10 cellular contexts compared by ENCODE assay signal in the genomic region with DNA sequence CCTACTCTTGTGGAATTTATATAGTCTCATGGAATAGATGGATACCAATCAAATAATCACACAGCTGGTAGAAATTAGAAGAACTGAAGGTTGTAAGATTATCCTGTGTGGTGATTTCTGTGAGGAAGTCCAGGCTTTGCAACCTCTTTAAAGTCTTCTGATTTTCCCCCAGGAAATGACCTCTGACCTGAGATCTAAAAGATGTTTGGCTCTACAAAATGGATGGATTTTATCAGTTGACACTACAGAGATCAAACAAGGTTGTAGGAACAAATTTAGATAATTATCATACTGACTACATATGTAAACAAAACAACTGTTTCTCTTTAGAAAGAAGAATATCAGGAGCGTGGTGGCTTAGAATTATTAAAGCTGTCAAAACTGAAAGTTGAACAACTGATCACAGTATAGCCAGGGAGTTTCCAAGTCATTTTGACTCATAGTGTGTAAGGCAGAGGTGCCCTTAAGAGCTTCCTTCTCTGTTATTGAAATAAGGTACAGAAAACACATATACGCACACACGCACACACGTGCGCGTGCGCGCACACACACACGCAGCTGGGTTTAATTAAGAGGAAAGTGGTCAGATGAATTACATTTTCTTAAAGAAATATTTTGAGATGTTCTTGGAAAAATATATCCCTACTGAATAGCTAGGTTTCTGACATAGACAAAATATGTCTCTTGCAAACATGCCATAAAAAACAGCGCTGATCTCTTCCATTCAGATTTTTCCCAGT. TPM values are rescaled to one million over a fixed set of nuclear protein-coding genes. Genes with fewer than 3 reads are reported as not detected.
DNase-seq lines count a peak whose midpoint lies in the region; ATAC-seq and TF ChIP-seq lines count a peak whose summit lies in the region.
"Had no signal": no experiment of that assay in that cellular context is flagged by ENCODE, and none has a peak within 500 bp of the region (broad histone marks: within the 10 kb centered on the region; RNA-seq: fewer than 3 reads in every experiment).

No MANE protein-coding gene starts in this region.

- intact Hi-C loops in activated CD8-positive, alpha-beta T cell treated with anti-CD3 and anti-CD28 coated beads for 36 hours (cut with micrococcal nuclease), result no loop called here
- intact Hi-C loops in heart left ventricle (cut with DNase I) (no loop called here), heart right ventricle (cut with DNase I) (no loop called here)

- WGBS in heart left ventricle, 4 donors, result 90 to 95% (median 93%) methylated on average over 10 of the region's 10 CpGs
- WGBS in heart right ventricle, 2 donors, result 91 to 92% methylated on average over 10 of the region's 10 CpGs

- no peaks in the 10 kb centered on the region for H3K9me3 Mint-ChIP-seq in activated CD8-positive, alpha-beta T cell treated with anti-CD3 and anti-CD28 coated beads for 36 hours
- H3K9me3 Mint-ChIP-seq in activated CD8-positive, alpha-beta T cell treated with anti-CD3 and anti-CD28 coated beads, Interleukin-2, amount 10 ng/mL, durations not matched to agents 7 days and 5 days (ENCODE audit: insufficient read depth), result no peaks in the 10 kb centered on the region
- no peaks in the 10 kb centered on the region for H3K9me3 Mint-ChIP-seq in stimulated activated naive CD8-positive, alpha-beta T cell treated with anti-CD3 and anti-CD28 coated beads, Interleukin-15, Interleukin-2, amounts not matched to agents 100 ng/mL and 50 ng/mL, for 24 hours

- TF ChIP-seq CTCF in activated CD8-positive, alpha-beta T cell treated with anti-CD3 and anti-CD28 coated beads for 36 hours (IDR thresholded peaks at IDR 0.05), result no peak
- TF ChIP-seq CTCF in heart left ventricle (IDR thresholded peaks at IDR 0.05) (no peak), heart right ventricle (IDR thresholded peaks at IDR 0.05) (no peak)

- TF ChIP-seq POLR2A in heart left ventricle (IDR thresholded peaks at IDR 0.05), result no peak

- no peak overlapping the region for H2AFZ ChIP-seq in Karpas-422 (ENCODE audit: low read length)

- H3K4me2 ChIP-seq in Karpas-422 (ENCODE audit: low read depth, low read length, poor library complexity, severe bottlenecking), result no peak overlapping the region

- H3K9ac ChIP-seq in Karpas-422 (ENCODE audit: low read length), result no peak overlapping the region

- H3K27me3 Mint-ChIP-seq in activated CD8-positive, alpha-beta T cell treated with anti-CD3 and anti-CD28 coated beads for 36 hours, result no peaks in the 10 kb centered on the region
- peaks cover 3% of the 10 kb centered on the region for H3K27me3 Mint-ChIP-seq in activated CD8-positive, alpha-beta T cell treated with anti-CD3 and anti-CD28 coated beads, Interleukin-2, amount 10 ng/mL, durations not matched to agents 7 days and 5 days (ENCODE audit: low read depth)
- peaks cover 5% of the 10 kb centered on the region for H3K27me3 Mint-ChIP-seq in T-helper 17 cell
- peaks cover 18% of the 10 kb centered on the region for H3K27me3 Mint-ChIP-seq in stimulated activated naive CD8-positive, alpha-beta T cell treated with anti-CD3 and anti-CD28 coated beads, Interleukin-15, Interleukin-2, amounts not matched to agents 100 ng/mL and 50 ng/mL, for 24 hours

- peak; percentile 87 for ATAC-seq in activated CD8-positive, alpha-beta T cell treated with anti-CD3 and anti-CD28 coated beads for 36 hours
- ATAC-seq in activated CD8-positive, alpha-beta T cell treated with anti-CD3 and anti-CD28 coated beads, Interleukin-2, amount 10 ng/mL, durations not matched to agents 7 days and 5 days, result no peak
- ATAC-seq in HG02884 (IDR thresholded peaks at IDR 0.05; ENCODE audit: unreplicated experiment) (peak; percentile 91), T-helper 17 cell (peak; percentile 52), heart left ventricle (no peak), heart right ventricle (no peak)

- H3K4me1 ChIP-seq in heart left ventricle, result peaks cover 0 to 4% (median 0%) of the 10 kb centered on the region in 12 donors
- H3K4me1 ChIP-seq in Karpas-422 (ENCODE audit: low read length), result peaks cover 11% of the 10 kb centered on the region
- H3K4me1 ChIP-seq in heart right ventricle, result peaks cover 0 to 4% (median 0%) of the 10 kb centered on the region in 9 donors
- H3K4me1 ChIP-seq: SJSA1 had no signal

- H3K27me3 ChIP-seq in heart left ventricle, result no peaks in the 10 kb centered on the region
- no peaks in the 10 kb centered on the region for H3K27me3 ChIP-seq in Karpas-422 (ENCODE audit: low read length)
- no peaks in the 10 kb centered on the region for H3K27me3 ChIP-seq in heart right ventricle

- no peaks in the 10 kb centered on the region for H3K9me2 ChIP-seq in Karpas-422 (replicated peaks; ENCODE audit: insufficient read depth, low read length)

- H4K20me1 ChIP-seq in Karpas-422 (ENCODE audit: insufficient read depth, low read depth, low read length), result 0 out of 2 replicates have a peak, but pooled peaks cover 2% of the 10 kb centered on the region

- H3K4me3 ChIP-seq in heart left ventricle (no peak overlapping the region), Karpas-422 (ENCODE audit: low read length) (no peak overlapping the region), heart right ventricle (no peak overlapping the region)
- H3K4me3 ChIP-seq: SJSA1 had no signal

- peak overlapping the region; percentile 14 for H3K27ac Mint-ChIP-seq in activated CD8-positive, alpha-beta T cell treated with anti-CD3 and anti-CD28 coated beads for 36 hours
- H3K27ac Mint-ChIP-seq in activated CD8-positive, alpha-beta T cell treated with anti-CD3 and anti-CD28 coated beads, Interleukin-2, amount 10 ng/mL, durations not matched to agents 7 days and 5 days, result no peak overlapping the region
- peak overlapping the region; percentile 3 for H3K27ac Mint-ChIP-seq in T-helper 17 cell
- H3K27ac Mint-ChIP-seq in stimulated activated naive CD8-positive, alpha-beta T cell treated with anti-CD3 and anti-CD28 coated beads, Interleukin-15, Interleukin-2, amounts not matched to agents 100 ng/mL and 50 ng/mL, for 24 hours, result peak overlapping the region; percentile 69

- DNase-seq in activated CD8-positive, alpha-beta T cell treated with anti-CD3 and anti-CD28 coated beads for 36 hours, result peak; percentile 32
- DNase-seq in activated CD8-positive, alpha-beta T cell treated with anti-CD3 and anti-CD28 coated beads, Interleukin-2, amount 10 ng/mL, durations not matched to agents 7 days and 5 days, result no peak
- no peak for DNase-seq in T-helper 17 cell
- DNase-seq in heart left ventricle, result no peak
- DNase-seq in Karpas-422, result no peak
- no peak for DNase-seq in heart right ventricle
- DNase-seq: activated effector memory CD4-positive, alpha-beta T cell treated with Interleukin-2 at 50 U/mL for 16 hours had no signal

- POLR2A ChIA-PET in activated CD8-positive, alpha-beta T cell treated with anti-CD3 and anti-CD28 coated beads for 36 hours (lab: Charles Lee), result interaction anchor here (0.6 kb wide), 1 partner anchor 148 kb away, joined by 3 read pairs; no protein-coding TSS in a partner anchor
- POLR2A ChIA-PET in activated CD8-positive, alpha-beta T cell treated with anti-CD3 and anti-CD28 coated beads, Interleukin-2, amount 10 ng/mL, durations not matched to agents 7 days and 5 days (lab: Charles Lee), result interaction anchor here (0.9 kb wide), 1 partner anchor 25 kb away, joined by 4 read pairs; no protein-coding TSS in a partner anchor

- H3K27ac ChIP-seq in heart left ventricle (no peak overlapping the region), Karpas-422 (ENCODE audit: low read length) (no peak overlapping the region), heart right ventricle (no peak overlapping the region)
- H3K27ac ChIP-seq: SJSA1 had no signal

- peaks cover 17% of the 10 kb centered on the region for H3K4me1 Mint-ChIP-seq in activated CD8-positive, alpha-beta T cell treated with anti-CD3 and anti-CD28 coated beads for 36 hours (ENCODE audit: low read depth)
- H3K4me1 Mint-ChIP-seq in activated CD8-positive, alpha-beta T cell treated with anti-CD3 and anti-CD28 coated beads, Interleukin-2, amount 10 ng/mL, durations not matched to agents 7 days and 5 days (ENCODE audit: low read depth), result peaks cover 8% of the 10 kb centered on the region
- peaks cover 11% of the 10 kb centered on the region for H3K4me1 Mint-ChIP-seq in T-helper 17 cell
- H3K4me1 Mint-ChIP-seq in stimulated activated naive CD8-positive, alpha-beta T cell treated with anti-CD3 and anti-CD28 coated beads, Interleukin-15, Interleukin-2, amounts not matched to agents 100 ng/mL and 50 ng/mL, for 24 hours (ENCODE audit: low read depth), result peaks cover 20% of the 10 kb centered on the region

- CTCF ChIA-PET in activated CD8-positive, alpha-beta T cell treated with anti-CD3 and anti-CD28 coated beads for 36 hours (lab: Charles Lee), result interaction anchor here (1.4 kb wide), 1 partner anchor 57 kb away, joined by 3 read pairs; no protein-coding TSS in a partner anchor
- CTCF ChIA-PET in activated CD8-positive, alpha-beta T cell treated with anti-CD3 and anti-CD28 coated beads, Interleukin-2, amount 10 ng/mL, durations not matched to agents 7 days and 5 days (lab: Charles Lee), result interaction anchor here (0.8 to 1.4 kb wide), 3 partner anchors 43 to 152 kb away, joined by 3 read pairs; no protein-coding TSS in a partner anchor

- no peaks in the 10 kb centered on the region for H3K36me3 Mint-ChIP-seq in activated CD8-positive, alpha-beta T cell treated with anti-CD3 and anti-CD28 coated beads for 36 hours (ENCODE audit: low read depth)
- H3K36me3 Mint-ChIP-seq in activated CD8-positive, alpha-beta T cell treated with anti-CD3 and anti-CD28 coated beads, Interleukin-2, amount 10 ng/mL, durations not matched to agents 7 days and 5 days (ENCODE audit: low read depth), result no peaks in the 10 kb centered on the region
- H3K36me3 Mint-ChIP-seq in T-helper 17 cell (ENCODE audit: low read depth), result no peaks in the 10 kb centered on the region
- H3K36me3 Mint-ChIP-seq in stimulated activated naive CD8-positive, alpha-beta T cell treated with anti-CD3 and anti-CD28 coated beads, Interleukin-15, Interleukin-2, amounts not matched to agents 100 ng/mL and 50 ng/mL, for 24 hours (ENCODE audit: low read depth), result no peaks in the 10 kb centered on the region

- H3K36me3 ChIP-seq in heart left ventricle (no peaks in the 10 kb centered on the region), Karpas-422 (ENCODE audit: insufficient read depth, low read length) (peaks cover 9% of the 10 kb centered on the region; the same call in 1 of the 2 replicates), heart right ventricle (no peaks in the 10 kb centered on the region)
- H3K36me3 ChIP-seq: SJSA1 had no signal

- no peaks in the 10 kb centered on the region for H3K79me2 ChIP-seq in Karpas-422 (ENCODE audit: low read length)

- no peaks in the 10 kb centered on the region for H3K9me3 ChIP-seq in T-helper 17 cell (ENCODE audit: control insufficient read depth, low read length, poor library complexity, severe bottlenecking)
- no peaks in the 10 kb centered on the region for H3K9me3 ChIP-seq in heart left ventricle
- no peaks in the 10 kb centered on the region for H3K9me3 ChIP-seq in Karpas-422 (ENCODE audit: low read length)
- H3K9me3 ChIP-seq in heart right ventricle, result no peaks in the 10 kb centered on the region
- H3K9me3 ChIP-seq: SJSA1 had no signal

- H3K4me3 Mint-ChIP-seq in activated CD8-positive, alpha-beta T cell treated with anti-CD3 and anti-CD28 coated beads for 36 hours, result no peak overlapping the region
- no peak overlapping the region for H3K4me3 Mint-ChIP-seq in activated CD8-positive, alpha-beta T cell treated with anti-CD3 and anti-CD28 coated beads, Interleukin-2, amount 10 ng/mL, durations not matched to agents 7 days and 5 days
- no peak overlapping the region for H3K4me3 Mint-ChIP-seq in T-helper 17 cell
- peak overlapping the region; percentile 27 for H3K4me3 Mint-ChIP-seq in stimulated activated naive CD8-positive, alpha-beta T cell treated with anti-CD3 and anti-CD28 coated beads, Interleukin-15, Interleukin-2, amounts not matched to agents 100 ng/mL and 50 ng/mL, for 24 hours

RNA-seq across cellular contexts. Expression of a gene that starts 35.5 kb away (rescaled TPM):
- 10 to 100 TPM; 29.8 to 39.2 TPM for total RNA-seq in activated CD8-positive, alpha-beta T cell treated with anti-CD3 and anti-CD28 coated beads for 36 hours
- total RNA-seq in activated CD8-positive, alpha-beta T cell treated with anti-CD3 and anti-CD28 coated beads, Interleukin-2, amount 10 ng/mL, durations not matched to agents 7 days and 5 days, result 10 to 100 TPM; 21.1 to 21.9 TPM
- total RNA-seq in T-helper 17 cell (100 to 1,000 TPM; 171 to 195 TPM), heart left ventricle (10 to 100 TPM in 2 of 9 donors, 1 to 10 TPM in 7; 5.9 to 14.6 (median 7.3) TPM), heart right ventricle (10 to 100 TPM in 3 of 10 donors, 1 to 10 TPM in 7; 6.3 to 15.6 (median 8.6) TPM)
- polyA plus RNA-seq in heart left ventricle (1 to 10 TPM; 4.2 to 7.5 TPM), heart right ventricle (1 to 10 TPM; 6.0 to 9.1 TPM)
- 49.9 and 90.7 TPM in 2 replicates for total RNA-seq in Karpas-422 (2014; rRNA removed; shearing (Covaris generic); ENCODE audit: low replicate concordance)

Comparison
In these comparisons a context has a peak if more than half of its experiments do, and no peak if none do; other contexts are left out.
1. ATAC-seq: peak in activated CD8-positive, alpha-beta T cell treated with anti-CD3 and anti-CD28 coated beads for 36 hours (single experiment), HG02884 (single experiment) and T-helper 17 cell (single experiment); none in activated CD8-positive, alpha-beta T cell treated with anti-CD3 and anti-CD28 coated beads, Interleukin-2, amount 10 ng/mL, durations not matched to agents 7 days and 5 days (single experiment), heart left ventricle (0 of 4) and heart right ventricle (0 of 8).